Comparison of ENCODE assay signal across 25 cellular contexts in the genomic region with DNA sequence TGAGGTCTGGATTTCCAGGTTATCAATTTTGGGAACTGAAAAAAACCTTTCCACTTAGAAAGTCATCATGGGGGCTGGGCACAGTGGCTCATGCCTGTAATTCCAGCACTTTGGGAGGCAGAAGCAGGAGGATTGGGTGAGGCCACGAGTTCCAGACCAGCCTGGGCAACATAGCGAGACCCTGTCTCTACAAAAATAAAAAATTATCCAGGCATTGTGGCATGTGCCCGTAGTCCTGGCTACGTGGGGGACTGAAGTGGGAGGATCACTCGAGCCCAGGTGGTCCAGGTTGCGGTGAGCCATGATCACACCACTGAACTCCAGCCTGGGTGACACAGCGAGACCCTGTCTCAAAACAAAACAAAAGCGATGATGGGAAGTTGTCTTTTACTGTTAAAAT. TPM values are rescaled to one million over a fixed set of nuclear protein-coding genes. Genes with fewer than 3 reads are reported as not detected.
"Had no signal": no experiment of that assay in that cellular context is flagged by ENCODE, and none has a peak within 500 bp of the region (broad histone marks: within the 10 kb centered on the region; RNA-seq: fewer than 3 reads in every experiment).

No MANE protein-coding gene starts in this region.

- H3K27ac Mint-ChIP-seq: naive thymus-derived CD8-positive, alpha-beta T cell; nephron; stimulated activated effector memory CD8-positive, alpha-beta T cell treated with anti-CD3 and anti-CD28 coated beads, Interleukin-12 subunit alpha, Interleukin-12 subunit beta, amount 100 ng/mL, for 72 hours; stimulated activated naive CD8-positive, alpha-beta T cell treated with anti-CD3 and anti-CD28 coated beads, Interleukin-15, Interleukin-2, amounts not matched to agents 100 ng/mL and 50 ng/mL, for 24 hours had no signal

- H3K36me3 Mint-ChIP-seq: naive thymus-derived CD8-positive, alpha-beta T cell; stimulated activated effector memory CD8-positive, alpha-beta T cell treated with anti-CD3 and anti-CD28 coated beads, Interleukin-12 subunit alpha, Interleukin-12 subunit beta, amount 100 ng/mL, for 72 hours had no signal

- H3K4me1 Mint-ChIP-seq: stimulated activated effector memory CD8-positive, alpha-beta T cell treated with anti-CD3 and anti-CD28 coated beads, Interleukin-12 subunit alpha, Interleukin-12 subunit beta, amount 100 ng/mL, for 72 hours had no signal

- H3K36me3 ChIP-seq: left lung, lower lobe of right lung, pancreas, prostate gland, spleen, suprapubic skin, tibial nerve, upper lobe of left lung, vagina had no signal

- H3K4me3 ChIP-seq: left lung, lower lobe of right lung, pancreas, prostate gland, skin epidermis, spleen, suprapubic skin, tibial nerve, upper lobe of left lung, vagina had no signal

- H3K9me3 Mint-ChIP-seq: stimulated activated naive CD8-positive, alpha-beta T cell treated with anti-CD3 and anti-CD28 coated beads, Interleukin-15, Interleukin-2, amounts not matched to agents 100 ng/mL and 50 ng/mL, for 24 hours had no signal

- DNase-seq: hippocampal formation; kidney; left colon; left lung; lower lobe of right lung; naive thymus-derived CD8-positive, alpha-beta T cell; nucleus accumbens; pancreas; posterior cingulate gyrus; retina; right cardiac atrium; spleen; stimulated activated CD4-positive, alpha-beta T cell treated with anti-CD3 and anti-CD28 coated beads, Interleukin-4, amount 100 ng/mL, for 24 hours; stimulated activated naive CD4-positive, alpha-beta T cell; upper lobe of left lung had no signal

- H3K27me3 Mint-ChIP-seq: stimulated activated naive CD8-positive, alpha-beta T cell treated with anti-CD3 and anti-CD28 coated beads, Interleukin-15, Interleukin-2, amounts not matched to agents 100 ng/mL and 50 ng/mL, for 24 hours had no signal

- H3K4me3 Mint-ChIP-seq: naive thymus-derived CD8-positive, alpha-beta T cell; nephron; neural crest cell; stimulated activated effector memory CD8-positive, alpha-beta T cell treated with anti-CD3 and anti-CD28 coated beads, Interleukin-12 subunit alpha, Interleukin-12 subunit beta, amount 100 ng/mL, for 72 hours; stimulated activated naive CD8-positive, alpha-beta T cell treated with anti-CD3 and anti-CD28 coated beads, Interleukin-15, Interleukin-2, amounts not matched to agents 100 ng/mL and 50 ng/mL, for 24 hours had no signal

- H3K27ac ChIP-seq: left lung, lower lobe of right lung, pancreas, prostate gland, skin epidermis, spleen, suprapubic skin, tibial nerve, upper lobe of left lung, vagina had no signal

- H3K27me3 ChIP-seq: left lung, spleen, suprapubic skin, tibial nerve, upper lobe of left lung, vagina had no signal

- H3K4me1 ChIP-seq: left lung, lower lobe of right lung, pancreas, prostate gland, spleen, tibial nerve, upper lobe of left lung, vagina had no signal

- ATAC-seq: left colon; left lung; lower lobe of right lung; naive thymus-derived CD8-positive, alpha-beta T cell; pancreas; right cardiac atrium; sciatic nerve; stimulated activated effector memory CD8-positive, alpha-beta T cell treated with anti-CD3 and anti-CD28 coated beads, Interleukin-12 subunit alpha, Interleukin-12 subunit beta, amount 100 ng/mL, for 72 hours had no signal

RNA-seq across cellular contexts. Expression of gene TENM3, which starts 7.9 kb away (rescaled TPM):
- total RNA-seq: naive thymus-derived CD8-positive, alpha-beta T cell had no signal
- polyA plus RNA-seq: naive thymus-derived CD8-positive, alpha-beta T cell had no signal
